ENCODE assay signal across 16 cellular contexts in the genomic region with DNA sequence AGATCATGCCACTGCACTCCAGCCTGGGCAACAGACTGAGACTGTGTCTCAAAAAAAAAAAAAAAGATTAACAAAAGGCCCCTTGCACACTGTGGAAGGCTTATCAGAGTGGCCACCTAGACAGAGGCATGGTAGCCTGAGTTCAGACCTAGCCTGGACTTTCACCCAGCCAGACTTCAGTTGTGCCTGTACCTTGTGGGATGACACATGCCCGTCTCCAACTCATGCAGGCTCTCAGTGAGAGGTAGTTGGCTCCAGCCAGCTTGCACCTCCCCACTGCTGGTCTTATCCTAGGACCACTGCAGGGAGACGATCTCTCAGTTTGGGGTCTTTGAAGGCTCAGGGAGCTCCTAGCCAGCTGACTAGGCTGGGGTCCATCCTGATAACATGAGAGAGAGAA. TPM values are rescaled to one million over a fixed set of nuclear protein-coding genes. Genes with fewer than 3 reads are reported as not detected.
DNase-seq lines count a peak whose midpoint lies in the region; ATAC-seq and TF ChIP-seq lines count a peak whose summit lies in the region.
"Had no signal": no experiment of that assay in that cellular context is flagged by ENCODE, and none has a peak within 500 bp of the region (broad histone marks: within the 10 kb centered on the region; RNA-seq: fewer than 3 reads in every experiment).

No MANE protein-coding gene starts in this region.

- H3K27ac ChIP-seq in CD4-positive, alpha-beta T cell (ENCODE audit: low read depth, low read length): peak overlapping the region; percentile 91
- H3K27ac ChIP-seq in OCI-LY7 (ENCODE audit: low read depth, low read length, poor library complexity, severe bottlenecking) (peak overlapping the region; percentile 77), osteoblast (ENCODE audit: low read depth, low read length) (peak overlapping the region; percentile 14)
- peak overlapping the region; percentile 80 for H3K27ac ChIP-seq in effector memory CD4-positive, alpha-beta T cell (ENCODE audit: insufficient read depth, low read length, poor library complexity, severe bottlenecking)
- H3K27ac ChIP-seq: right lobe of liver, WERI-Rb-1 had no signal

- H3K4me2 ChIP-seq in OCI-LY7 (ENCODE audit: low read length) (peak overlapping the region; percentile 87; the same call in 1 of the 2 replicates), osteoblast (ENCODE audit: insufficient read depth, low read length) (no peak overlapping the region)

- H3K79me2 ChIP-seq in OCI-LY7 (ENCODE audit: insufficient read depth, low read depth, low read length): peaks cover 87% of the 10 kb centered on the region
- H3K79me2 ChIP-seq in osteoblast (ENCODE audit: insufficient read depth, low read length): peaks cover 95% of the 10 kb centered on the region

- no TSS peak for BruUV-seq in OCI-LY7 (replicated peaks; lab: Mats Ljungman, UMichigan)

- in situ Hi-C loops in GM13977 (cut with MboI; ENCODE audit: low pct_unique_long_range_greater_than_20kb, low sequenced_read_pairs, unreplicated experiment): no loop called here

- no peak for ATAC-seq in CD4-positive, alpha-beta T cell (ENCODE audit: poor library complexity)
- ATAC-seq in HG03025 (IDR thresholded peaks at IDR 0.05; ENCODE audit: low FRiP score, unreplicated experiment) (no peak), GM18909 (IDR thresholded peaks at IDR 0.05; ENCODE audit: poor library complexity, unreplicated experiment) (no peak)
- ATAC-seq: gastroesophageal sphincter, right lobe of liver had no signal

- no peaks in the 10 kb centered on the region for H3K27me3 ChIP-seq in CD4-positive, alpha-beta T cell (ENCODE audit: control insufficient read depth, insufficient read depth, low read length)
- no peaks in the 10 kb centered on the region for H3K27me3 ChIP-seq in effector memory CD4-positive, alpha-beta T cell (replicated peaks; ENCODE audit: control insufficient read depth, insufficient read depth, low read length, poor library complexity, severe bottlenecking)
- H3K27me3 ChIP-seq in osteoblast (ENCODE audit: insufficient read depth, low read length): no peaks in the 10 kb centered on the region
- H3K27me3 ChIP-seq: gastroesophageal sphincter, MG63, right lobe of liver had no signal

- no peak overlapping the region for H3K4me3 ChIP-seq in OCI-LY7 (ENCODE audit: low read depth, low read length, poor library complexity, severe bottlenecking)
- H3K4me3 ChIP-seq in effector memory CD4-positive, alpha-beta T cell (ENCODE audit: insufficient read depth, low read depth, low read length, poor library complexity, severe bottlenecking): no peak overlapping the region
- H3K4me3 ChIP-seq in osteoblast (ENCODE audit: insufficient read depth, low read length): no peak overlapping the region
- H3K4me3 ChIP-seq: gastroesophageal sphincter, lung, MG63, right lobe of liver had no signal

- peaks cover 70% of the 10 kb centered on the region for H3K4me1 Mint-ChIP-seq in CD4-positive, alpha-beta T cell (ENCODE audit: low read depth)

- H4K20me1 ChIP-seq in OCI-LY7 (ENCODE audit: insufficient read depth, low read length): peaks cover 15% of the 10 kb centered on the region; the same call in 1 of the 2 replicates
- H4K20me1 ChIP-seq in osteoblast (ENCODE audit: insufficient read depth, low read length): peaks cover 55% of the 10 kb centered on the region

- DNase-seq in CD4-positive, alpha-beta T cell: no peak
- DNase-seq in OCI-LY7 (ENCODE audit: low spot score): no peak
- DNase-seq in effector memory CD4-positive, alpha-beta T cell: no peak
- DNase-seq in osteoblast (ENCODE audit: insufficient read length, low spot score, missing footprints): no peak
- DNase-seq in NCI-H226: no peak
- no peak for DNase-seq in GM13977 (ENCODE audit: low spot score)
- DNase-seq: activated gamma-delta T cell treated with Interleukin-2 at 50 U/mL for 16 hours, Calu3, dermis blood vessel endothelial cell, MG63, right lobe of liver, WERI-Rb-1 had no signal

- no peak overlapping the region for H3K4me3 Mint-ChIP-seq in CD4-positive, alpha-beta T cell

- H3K36me3 Mint-ChIP-seq in CD4-positive, alpha-beta T cell (ENCODE audit: low read depth): peaks cover 11% of the 10 kb centered on the region

- peak overlapping the region; percentile 95 for H3K27ac Mint-ChIP-seq in CD4-positive, alpha-beta T cell

- H3K36me3 ChIP-seq in OCI-LY7 (ENCODE audit: insufficient read depth, low read length): peaks cover 19% of the 10 kb centered on the region
- H3K36me3 ChIP-seq in effector memory CD4-positive, alpha-beta T cell (ENCODE audit: control insufficient read depth, insufficient read depth, low read length): no peaks in the 10 kb centered on the region
- peaks cover 2% of the 10 kb centered on the region for H3K36me3 ChIP-seq in osteoblast (ENCODE audit: insufficient read depth, low read length)
- H3K36me3 ChIP-seq: gastroesophageal sphincter, right lobe of liver had no signal

- no peaks in the 10 kb centered on the region for H3K9me3 ChIP-seq in CD4-positive, alpha-beta T cell (ENCODE audit: control insufficient read depth, low read length)
- no peaks in the 10 kb centered on the region for H3K9me3 ChIP-seq in OCI-LY7 (ENCODE audit: low read length)
- no peaks in the 10 kb centered on the region for H3K9me3 ChIP-seq in effector memory CD4-positive, alpha-beta T cell (ENCODE audit: control insufficient read depth, low read length)
- H3K9me3 ChIP-seq in osteoblast (ENCODE audit: low read depth, low read length): no peaks in the 10 kb centered on the region
- H3K9me3 ChIP-seq: gastroesophageal sphincter, MG63, right lobe of liver had no signal

- no peak for TF ChIP-seq CTCF in CD4-positive, alpha-beta T cell (IDR thresholded peaks at IDR 0.05)
- TF ChIP-seq CTCF in OCI-LY7 (conservative IDR thresholded peaks at IDR 0.05; ENCODE audit: low read length) (no peak), osteoblast (IDR thresholded peaks at IDR 0.05; ENCODE audit: extremely low read depth, low read depth, low read length) (no peak), GM13977 (IDR thresholded peaks at IDR 0.05; ENCODE audit: extremely low read depth, insufficient read depth, missing control alignments) (no peak)

- POLR2A ChIA-PET in CD4-positive, alpha-beta T cell (lab: Charles Lee): interaction anchor here (0.8 to 3.4 kb wide), 5 partner anchors 10 to 93 kb away, joined by 3 to 36 read pairs (median 10); a partner anchor contains a TSS
- POLR2A ChIA-PET in OCI-LY7 (lab: Charles Lee): interaction anchor here (1.0 kb wide), 1 partner anchor 15 kb away, joined by 4 read pairs; no protein-coding TSS in a partner anchor

- CTCF ChIA-PET in CD4-positive, alpha-beta T cell (lab: Charles Lee): interaction anchor here (0.5 to 1.5 kb wide), 3 partner anchors 25 to 128 kb away, joined by 3 read pairs; no protein-coding TSS in a partner anchor
- CTCF ChIA-PET in OCI-LY7 (lab: Charles Lee; ENCODE audit: unreplicated experiment): no interaction called here

- no peaks in the 10 kb centered on the region for H3K9me2 ChIP-seq in OCI-LY7 (ENCODE audit: insufficient read depth, low read length)

- H3K4me1 ChIP-seq in OCI-LY7 (ENCODE audit: insufficient read depth, low read length, poor library complexity, severe bottlenecking) (peaks cover 43% of the 10 kb centered on the region), osteoblast (ENCODE audit: insufficient read depth, low read length) (peaks cover 33% of the 10 kb centered on the region)
- peaks cover 64% of the 10 kb centered on the region for H3K4me1 ChIP-seq in effector memory CD4-positive, alpha-beta T cell (ENCODE audit: control insufficient read depth, insufficient read depth, low read length, poor library complexity, severe bottlenecking)

- H2AFZ ChIP-seq in OCI-LY7 (ENCODE audit: low read length) (no peak overlapping the region), osteoblast (ENCODE audit: low read length) (no peak overlapping the region)

- no peaks in the 10 kb centered on the region for H3K27me3 Mint-ChIP-seq in CD4-positive, alpha-beta T cell

- intact Hi-C loops in CD4-positive, alpha-beta T cell (cut with DNase I, micrococcal nuclease): no loop called here
- intact Hi-C loops in OCI-LY7 (cut with micrococcal nuclease; ENCODE audit: unreplicated experiment): no loop called here

- no peaks in the 10 kb centered on the region for H3K9me3 Mint-ChIP-seq in CD4-positive, alpha-beta T cell

RNA-seq across cellular contexts. Expression of a gene that starts 52.2 kb away (rescaled TPM):
- total RNA-seq in CD4-positive, alpha-beta T cell: 100 to 1,000 TPM; 104 to 107 TPM
- total RNA-seq in OCI-LY7 (2014; rRNA removed; shearing (Covaris generic)): 62.8 and 73.4 TPM in 2 replicates
- total RNA-seq in OCI-LY7 (2022): 126 and 156 TPM in 2 replicates
- total RNA-seq in osteoblast: 48.6 and 48.9 TPM in 2 replicates

RNA-seq across cellular contexts. Expression of a gene that starts 57.7 kb away (rescaled TPM):
- 1 to 10 TPM; 3.4 to 5.5 TPM for total RNA-seq in CD4-positive, alpha-beta T cell
- 7.1 and 10.5 TPM in 2 replicates for total RNA-seq in OCI-LY7 (2014; rRNA removed; shearing (Covaris generic))
- total RNA-seq in OCI-LY7 (2022): 6.4 and 8.7 TPM in 2 replicates
- total RNA-seq in osteoblast: 2.7 and 4.3 TPM in 2 replicates

RNA-seq across cellular contexts. Expression of a gene that starts 58.3 kb away (rescaled TPM):
- 100 to 1,000 TPM; 145 to 156 TPM for total RNA-seq in CD4-positive, alpha-beta T cell
- 275 and 320 TPM in 2 replicates for total RNA-seq in OCI-LY7 (2014; rRNA removed; shearing (Covaris generic))
- total RNA-seq in OCI-LY7 (2022) (421 and 429 TPM in 2 replicates), osteoblast (160 and 202 TPM in 2 replicates)

Comparison
In these comparisons a context has a peak if more than half of its experiments do, and no peak if none do; other contexts are left out.
1. H3K27ac ChIP-seq: peak in every context shown above with its lines; median percentile 91 in CD4-positive, alpha-beta T cell; 80 in effector memory CD4-positive, alpha-beta T cell; 77 in OCI-LY7; 14 in osteoblast.